ENCODE assay signal across 19 cellular contexts in the genomic region with DNA sequence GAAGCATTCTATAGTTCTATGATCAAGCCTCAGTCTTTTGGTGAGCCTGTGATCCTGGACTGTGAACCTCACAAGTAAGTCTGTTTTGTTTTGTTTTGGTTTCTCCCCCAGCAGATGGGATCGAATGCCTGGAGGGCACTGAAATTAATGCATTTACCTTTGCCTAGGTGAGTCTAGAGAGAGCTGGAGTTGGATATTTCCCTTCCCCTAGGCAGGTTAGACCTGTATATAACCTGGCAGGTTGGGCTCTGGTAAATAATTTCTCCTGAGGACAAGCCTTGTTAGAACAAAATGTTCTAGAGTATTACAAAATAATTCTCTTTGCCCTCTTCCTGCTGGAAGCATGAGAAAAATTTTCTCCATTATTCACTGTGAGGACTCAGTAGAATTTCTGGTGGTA.
"Had no signal": no experiment of that assay in that cellular context is flagged by ENCODE, and none has a peak within 500 bp of the region (broad histone marks: within the 10 kb centered on the region; RNA-seq: fewer than 3 reads in every experiment).

No MANE protein-coding gene starts in this region.

- H3K4me1 ChIP-seq: colonic mucosa, gastrocnemius medialis, parathyroid adenoma, tibial artery, uterus had no signal

- H3K27me3 ChIP-seq: colonic mucosa, gastrocnemius medialis, neutrophil, tibial artery, uterus had no signal

- H3K27ac ChIP-seq: colonic mucosa, gastrocnemius medialis, neutrophil, parathyroid adenoma, tibial artery, uterus had no signal

- DNase-seq: activated B cell treated with CpG ODN at 0.5 μM for 24 hours; activated CD4-positive, alpha-beta memory T cell treated with anti-CD3 and anti-CD28 coated beads for 36 hours; activated CD4-positive, alpha-beta T cell treated with anti-CD3 and anti-CD28 coated beads for 4 hours; activated naive CD4-positive, alpha-beta T cell treated with Interleukin-2 at 50 U/mL for 16 hours; activated naive CD8-positive, alpha-beta T cell treated with anti-CD3 and anti-CD28 coated beads, Interleukin-2, amount 10 ng/mL, durations not matched to agents 7 days and 5 days; amygdala; colonic mucosa; endodermal cell; gastrocnemius medialis; head of caudate nucleus; kidney glomerular epithelial cell; stimulated activated naive CD4-positive, alpha-beta T cell treated with Interleukin-2 at 50 U/mL for 16 hours; substantia nigra; tibial artery; uterus had no signal

- H3K36me3 ChIP-seq: colonic mucosa, gastrocnemius medialis, neutrophil, tibial artery, uterus had no signal

- H3K79me2 ChIP-seq: parathyroid adenoma had no signal

- H2AFZ ChIP-seq: parathyroid adenoma had no signal

- H3K4me3 ChIP-seq: colonic mucosa, gastrocnemius medialis, tibial artery, uterus had no signal

- H3K9me3 ChIP-seq: gastrocnemius medialis, neutrophil, tibial artery, uterus had no signal

- H3K9ac ChIP-seq: parathyroid adenoma had no signal

- ATAC-seq: gastrocnemius medialis; natural killer cell treated with Interleukin-12 subunit alpha and Interleukin-12 subunit beta and Interleukin-15 and Interleukin-18, amount 100 ng/mL, for 72 hours had no signal

- FAIRE-seq: TTC549 had no signal
